14 cellular contexts compared by ENCODE assay signal in genomic region chr14:91866061-91866460, GRCh38. TPM values are rescaled to one million over a fixed set of nuclear protein-coding genes. Genes with fewer than 3 reads are reported as not detected.
DNase-seq lines count a peak whose midpoint lies in the region; TF ChIP-seq lines count a peak whose summit lies in the region.
"Had no signal": no experiment of that assay in that cellular context is flagged by ENCODE, and none has a peak within 500 bp of the region (broad histone marks: within the 10 kb centered on the region; RNA-seq: fewer than 3 reads in every experiment).

No MANE protein-coding gene starts in this region.

- no peaks in the 10 kb centered on the region for H3K36me3 ChIP-seq in Peyer's patch
- H3K36me3 ChIP-seq in breast epithelium, result no peaks in the 10 kb centered on the region
- H3K36me3 ChIP-seq in testis (ENCODE audit: low read depth, missing control alignments), result no peaks in the 10 kb centered on the region
- H3K36me3 ChIP-seq: SJSA1 had no signal

- WGBS in testis, 2 donors, result 67 to 70% methylated on average over 2 of the region's 2 CpGs

- H3K27ac ChIP-seq in Peyer's patch (peak overlapping the region; percentile 39 to 81 (median 53)), breast epithelium (peak overlapping the region; percentile 53 to 64), caudate nucleus (ENCODE audit: low read depth, low read length) (no peak overlapping the region), testis (peak overlapping the region in 1 of 2 donors; percentile 51)
- H3K27ac ChIP-seq: SJSA1 had no signal

- H3K4me3 ChIP-seq in GM12865 (ENCODE audit: low read depth, low read length) (no peak overlapping the region), Peyer's patch (peak overlapping the region; percentile 20 to 38 (median 28)), breast epithelium (peak overlapping the region in 1 of 3 donors; percentile 16), testis (no peak overlapping the region)
- H3K4me3 ChIP-seq: K562, SJSA1 had no signal

- H3K4me1 ChIP-seq in Peyer's patch (peaks cover 0 to 11% (median 0%) of the 10 kb centered on the region in 4 donors), breast epithelium (peaks cover 0 to 8% of the 10 kb centered on the region in 2 donors), testis (no peaks in the 10 kb centered on the region)
- H3K4me1 ChIP-seq: SJSA1 had no signal

- no peak for TF ChIP-seq POLR2A in Peyer's patch (IDR thresholded peaks at IDR 0.05)
- no peak for TF ChIP-seq POLR2A in breast epithelium (IDR thresholded peaks at IDR 0.05)
- no peak for TF ChIP-seq POLR2A in testis (IDR thresholded peaks at IDR 0.05)

- TF ChIP-seq CTCF in GM12865 (IDR thresholded peaks at IDR 0.05; ENCODE audit: insufficient read depth, low read depth, low read length, missing control alignments) (no peak), Peyer's patch (IDR thresholded peaks at IDR 0.05) (no peak), breast epithelium (IDR thresholded peaks at IDR 0.05) (no peak), testis (IDR thresholded peaks at IDR 0.05) (no peak)

- no peaks in the 10 kb centered on the region for H3K27me3 ChIP-seq in Peyer's patch
- H3K27me3 ChIP-seq in breast epithelium, result no peaks in the 10 kb centered on the region
- H3K27me3 ChIP-seq in testis, result no peaks in the 10 kb centered on the region
- H3K27me3 ChIP-seq: SJSA1 had no signal

- peak; percentile 61 for DNase-seq in GM12865 (ENCODE audit: low read depth)
- no peak for DNase-seq in Peyer's patch
- peak in 1 of 2 donors; percentile 39 for DNase-seq in breast epithelium (ENCODE audit: low spot score in 2 of 2)
- peak; percentile 63 for DNase-seq in stimulated activated CD8-positive, alpha-beta memory T cell treated with anti-CD3 and anti-CD28 coated beads, Interleukin-4, amount 100 ng/mL, for 48 hours
- no peak for DNase-seq in GF-D8 (lab: John Stamatoyannopoulos, UW)
- DNase-seq in germinal center (ENCODE audit: low spot score), result no peak
- no peak for DNase-seq in caudate nucleus (lab: John Stamatoyannopoulos, UW)
- DNase-seq in testis, result no peak
- DNase-seq: activated CD8-positive, alpha-beta memory T cell treated with anti-CD3 and anti-CD28 coated beads for 24 hours; central memory CD4-positive, alpha-beta T cell; NCI-H226; retina had no signal

- no peaks in the 10 kb centered on the region for H3K9me3 ChIP-seq in Peyer's patch
- H3K9me3 ChIP-seq in breast epithelium, result no peaks in the 10 kb centered on the region
- H3K9me3 ChIP-seq in testis, result no peaks in the 10 kb centered on the region
- H3K9me3 ChIP-seq: SJSA1 had no signal

- intact Hi-C loops in breast epithelium (cut with DNase I; ENCODE audit: low total_unique reads) (no loop called here), testis (cut with DNase I; ENCODE audit: low total_unique reads) (no loop called here)

RNA-seq across cellular contexts. Expression of gene TC2N, which starts 1.3 kb away (rescaled TPM):
- total RNA-seq in Peyer's patch (10 to 100 TPM; 35.2 to 59.4 (median 50.9) TPM), breast epithelium (100 to 1,000 TPM in 2 of 3 donors, 10 to 100 TPM in 1; 36.6 to 169 (median 166) TPM), testis (10 to 100 TPM; 19.6 to 24.3 TPM)
- polyA plus RNA-seq in testis (ENCODE audit: insufficient read depth, low read depth, low replicate concordance), result 17.2 TPM

Comparison
In these comparisons a context has a peak if more than half of its experiments do, and no peak if none do; other contexts are left out.
1. DNase-seq: peak in GM12865 (single experiment) and stimulated activated CD8-positive, alpha-beta memory T cell treated with anti-CD3 and anti-CD28 coated beads, Interleukin-4, amount 100 ng/mL, for 48 hours (single experiment); none in Peyer's patch (0 of 3), GF-D8 (single experiment), germinal center (single experiment), caudate nucleus (0 of 61) and testis (single experiment).
2. H3K4me3 ChIP-seq: peak in Peyer's patch (4 of 4); none in GM12865 (single experiment) and testis (0 of 2).